Comparison of ENCODE assay signal across 8 cellular contexts in the genomic region with DNA sequence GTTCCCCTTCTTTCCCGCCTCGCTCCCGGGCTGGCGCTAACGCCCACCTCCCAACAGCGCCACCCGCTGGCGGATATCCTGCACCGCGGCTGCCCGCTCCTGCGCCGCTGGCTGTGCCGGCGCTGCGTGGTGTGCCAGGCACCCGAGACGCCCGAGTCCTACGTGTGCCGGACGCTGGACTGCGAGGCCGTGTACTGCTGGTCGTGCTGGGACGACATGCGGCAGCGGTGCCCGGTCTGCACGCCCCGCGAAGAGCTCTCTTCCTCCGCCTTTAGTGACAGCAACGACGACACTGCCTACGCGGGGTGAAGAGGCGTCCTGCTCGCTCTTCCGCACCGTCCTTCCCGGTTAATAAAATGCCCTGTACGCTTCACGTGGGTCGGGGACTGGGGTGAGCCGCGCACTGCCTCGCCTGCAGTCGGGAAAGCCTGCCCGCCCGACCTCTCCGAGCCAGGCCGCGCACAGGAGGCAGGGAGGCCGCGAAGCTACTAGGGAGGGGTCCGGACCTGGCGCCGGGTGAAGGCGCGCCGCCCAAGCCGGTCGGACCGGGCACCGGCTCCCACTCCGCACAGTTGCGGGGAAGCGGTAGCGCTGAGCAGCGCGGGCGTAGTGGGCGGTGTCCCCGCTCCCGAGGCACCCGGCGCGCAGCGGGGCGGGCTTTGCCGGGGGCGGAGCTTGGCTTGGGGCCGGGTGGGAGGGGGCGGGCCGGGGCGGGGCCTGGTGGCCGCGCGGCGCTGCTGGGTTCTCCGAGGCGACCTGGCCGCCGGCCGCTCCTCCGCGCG. TPM values are rescaled to one million over a fixed set of nuclear protein-coding genes. Genes with fewer than 3 reads are reported as not detected.
DNase-seq lines count a peak whose midpoint lies in the region; ATAC-seq, FAIRE-seq and TF ChIP-seq lines count a peak whose summit lies in the region.

Gene ADAM15, plus strand, starts transcription at position 757 of the 782 bp plus-strand sequence. CDS start 71 bp downstream, outside the sequence.

- DNase-seq in A549 (ENCODE audit: low read depth in 1 of 2, low spot score in 1 of 2) (peak; percentile 84 to 90), NCI-H510A treated with DMSO at 0.1 percent for 48 hours (lab: John Stamatoyannopoulos, UW) (peak; percentile 83), dorsolateral prefrontal cortex (peak; percentile 58 to 88 (median 70)), lower leg skin (ENCODE audit: low spot score in 2 of 2) (peak; percentile 73 to 97)
- DNase-seq in activated CD4-positive, alpha-beta T cell treated with anti-CD3 and anti-CD28 coated beads, Interleukin-2, amount 50 U/mL, for 24 hours (ENCODE audit: low read depth in 1 of 2, low spot score in 1 of 2), result peak; percentile 64 to 65
- peak; percentile 73 to 77 for DNase-seq in stimulated activated CD4-positive, alpha-beta T cell treated with anti-CD3 and anti-CD28 coated beads, Interleukin-4, amount 100 ng/mL, for 48 hours (ENCODE audit: low read depth in 2 of 2)

- ATAC-seq in A549 (peak; percentile 66 to 77), GM18517 (IDR thresholded peaks at IDR 0.05; ENCODE audit: unreplicated experiment) (peak; percentile 64), HG03135 (IDR thresholded peaks at IDR 0.05; ENCODE audit: unreplicated experiment) (peak; percentile 48)

- H3K4me3 ChIP-seq in A549 (peak within 1 kb of the TSS; percentile 94), dorsolateral prefrontal cortex (peak within 1 kb of the TSS; percentile 53 to 96 (median 81)), lower leg skin (ENCODE audit: low read depth, poor library complexity, severe bottlenecking) (peak within 1 kb of the TSS; percentile 84)

- 2% methylated on average over 11 of the region's 99 CpGs for WGBS in A549 (ENCODE audit: missing lambda C conversion rate)
- 0% methylated on average over 23 to 63 of the region's 99 CpGs for WGBS in lower leg skin, 2 donors

- TF ChIP-seq EP300 in A549 (IDR thresholded peaks at IDR 0.05), result no peak

- peak; percentile 54 to 60 for TF ChIP-seq RAD21 in A549 (conservative IDR thresholded peaks at IDR 0.05 in 1 of 2, IDR thresholded peaks at IDR 0.05 in 1 of 2)

- peak within 1 kb of the TSS; percentile 93 to 94 for H3K27ac ChIP-seq in A549
- peak within 1 kb of the TSS; percentile 51 to 98 (median 89) for H3K27ac ChIP-seq in dorsolateral prefrontal cortex

- peak within 1 kb of the TSS; percentile 97 for H3K4me2 ChIP-seq in A549

- H3K4me1 ChIP-seq in A549, result peaks cover 22% of the 10 kb centered on the region

- intact Hi-C loops in dorsolateral prefrontal cortex (cut with DNase I), result loop anchor here (2.0 to 5.0 kb wide), 4 partner anchors 33 to 88 kb away; partner anchors contain the start of genes PYGO2 (in 1 of the 2) and ZBTB7B (in 1 of the 2)
- intact Hi-C loops in lower leg skin (cut with DNase I; ENCODE audit: low total_unique reads), result loop anchor here (5.0 to 10.0 kb wide), 2 partner anchors 96 to 143 kb away; partner anchors contain the start of gene PBXIP1

- H3K9me3 ChIP-seq in A549, result no peaks in the 10 kb centered on the region

- no peak for FAIRE-seq in A549 (lab: Jason Lieb, UNC)

- peak; percentile 89 for TF ChIP-seq CTCF in A549 (IDR thresholded peaks at IDR 0.05)
- peak; percentile 54 to 94 (median 84) for TF ChIP-seq CTCF in dorsolateral prefrontal cortex (IDR thresholded peaks at IDR 0.05 in 54 of 56, conservative IDR thresholded peaks at IDR 0.05 in 2 of 56; ENCODE audit: low read depth in 1 of 56, partially characterized antibody in 56 of 56)
- TF ChIP-seq CTCF in lower leg skin (IDR thresholded peaks at IDR 0.05), result peak in 1 of 3 donors; percentile 84

- TF ChIP-seq POLR2A in A549 (IDR thresholded peaks at IDR 0.05; ENCODE audit: low read length), result peak; percentile 64
- TF ChIP-seq POLR2A in lower leg skin (IDR thresholded peaks at IDR 0.05), result no peak

- CTCF ChIA-PET in A549 (lab: Yijun Ruan, JAX), result interaction anchor here (0.7 to 27.3 kb wide), 12 partner anchors 11 to 446 kb away, joined by 3 to 350 read pairs (median 3); partner anchors contain the start of genes EFNA3, EFNA4 and KRTCAP2

- POLR2A ChIA-PET in A549 (lab: Yijun Ruan, JAX), result interaction anchor here (0.7 to 1.4 kb wide), 8 partner anchors 9 to 80 kb away, joined by 3 to 6 read pairs (median 4); partner anchors contain the start of gene SHC1

- H3K27me3 ChIP-seq in dorsolateral prefrontal cortex, result no peaks in the 10 kb centered on the region

TF ChIP-seq in A549, 52 proteins besides CTCF, POLR2A, EP300 and RAD21:
- peak; percentile 29; the same call in 1 of the 2 replicates for TF ChIP-seq BHLHE40 (IDR thresholded peaks at IDR 0.05; ENCODE audit: low read depth, low read length)
- TF ChIP-seq USF2 (IDR thresholded peaks at IDR 0.05), result peak; percentile 38
- peak; percentile 33 for TF ChIP-seq GATA3 (IDR thresholded peaks at IDR 0.05; ENCODE audit: borderline replicate concordance)
- TF ChIP-seq RNF2 (IDR thresholded peaks at IDR 0.05; ENCODE audit: borderline replicate concordance, low read depth), result peak; percentile 86; the same call in 1 of the 2 replicates
- TF ChIP-seq RARB (CRISPR knock-in tag; IDR thresholded peaks at IDR 0.05), result no peak
- TF ChIP-seq PBX3 (IDR thresholded peaks at IDR 0.05), result peak; percentile 42; the same call in 1 of the 2 replicates
- TF ChIP-seq, protein P1, sequence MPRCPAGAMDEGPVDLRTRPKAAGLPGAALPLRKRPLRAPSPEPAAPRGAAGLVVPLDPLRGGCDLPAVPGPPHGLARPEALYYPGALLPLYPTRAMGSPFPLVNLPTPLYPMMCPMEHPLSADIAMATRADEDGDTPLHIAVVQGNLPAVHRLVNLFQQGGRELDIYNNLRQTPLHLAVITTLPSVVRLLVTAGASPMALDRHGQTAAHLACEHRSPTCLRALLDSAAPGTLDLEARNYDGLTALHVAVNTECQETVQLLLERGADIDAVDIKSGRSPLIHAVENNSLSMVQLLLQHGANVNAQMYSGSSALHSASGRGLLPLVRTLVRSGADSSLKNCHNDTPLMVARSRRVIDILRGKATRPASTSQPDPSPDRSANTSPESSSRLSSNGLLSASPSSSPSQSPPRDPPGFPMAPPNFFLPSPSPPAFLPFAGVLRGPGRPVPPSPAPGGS (IDR thresholded peaks at IDR 0.05), result peak; percentile 59; the same call in 1 of the 3 replicates
- TF ChIP-seq MAFK (IDR thresholded peaks at IDR 0.05; ENCODE audit: partially characterized antibody), result no peak
- TF ChIP-seq KDM1A (IDR thresholded peaks at IDR 0.05; ENCODE audit: low read depth), result no peak
- TF ChIP-seq MAX (IDR thresholded peaks at IDR 0.05), result peak; percentile 97
- TF ChIP-seq, protein P2, sequence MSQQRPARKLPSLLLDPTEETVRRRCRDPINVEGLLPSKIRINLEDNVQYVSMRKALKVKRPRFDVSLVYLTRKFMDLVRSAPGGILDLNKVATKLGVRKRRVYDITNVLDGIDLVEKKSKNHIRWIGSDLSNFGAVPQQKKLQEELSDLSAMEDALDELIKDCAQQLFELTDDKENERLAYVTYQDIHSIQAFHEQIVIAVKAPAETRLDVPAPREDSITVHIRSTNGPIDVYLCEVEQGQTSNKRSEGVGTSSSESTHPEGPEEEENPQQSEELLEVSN (IDR thresholded peaks at IDR 0.05; ENCODE audit: borderline replicate concordance, low read depth), result peak; percentile 99
- TF ChIP-seq JUN (IDR thresholded peaks at IDR 0.05), result 0 out of 5 replicates have a peak, but pooled peaks of 1 of the 2 experiments have one; percentile 16
- no peak for TF ChIP-seq HEYL (CRISPR knock-in tag; IDR thresholded peaks at IDR 0.05)
- TF ChIP-seq ZSCAN20 (CRISPR knock-in tag; IDR thresholded peaks at IDR 0.05), result no peak
- no peak for TF ChIP-seq EHF (CRISPR knock-in tag; IDR thresholded peaks at IDR 0.05)
- TF ChIP-seq SMC3 (IDR thresholded peaks at IDR 0.05), result peak; percentile 69
- TF ChIP-seq MYC (IDR thresholded peaks at IDR 0.05; ENCODE audit: borderline replicate concordance, low read length), result 0 out of 2 replicates have a peak, but pooled peaks have one; percentile 31
- TF ChIP-seq SREBF2 (IDR thresholded peaks at IDR 0.05), result no peak

RNA-seq across cellular contexts. Expression of gene ADAM15, which starts in this region (rescaled TPM):
- polyA plus RNA-seq in A549 (2011; rRNA removed), result 25.6 and 33.6 TPM in 2 replicates
- polyA plus RNA-seq in A549 (2012; cell fraction: cytosol; rRNA removed), result 48.4 and 71.3 TPM in 2 replicates
- 165 and 205 TPM in 2 replicates for polyA plus RNA-seq in A549 (2012; cell fraction: nucleus; rRNA removed)
- 33.0 to 35.2 TPM (median 34.2 TPM) in 3 replicates for polyA plus RNA-seq in A549 (2017; fragmentation: RNase III; extraction: RNeasy Plus Mini Kit Qiagen cat#74134 plus additional on column Dnase treatment)
- polyA minus RNA-seq in A549 (2011; rRNA and poly(A)+ RNA removed), result 66.5 and 71.0 TPM in 2 replicates
- total RNA-seq in dorsolateral prefrontal cortex, result 100 to 1,000 TPM in 2 of 120 experiments, 10 to 100 TPM in 118; 32.1 to 108 (median 62.7) TPM
- 100 to 1,000 TPM; 232 to 289 (median 279) TPM for total RNA-seq in lower leg skin

Comparison
In these comparisons a context has a peak if more than half of its experiments do, and no peak if none do; other contexts are left out.
1. Peak in every context shown above with its lines: DNase-seq, ATAC-seq, H3K4me3 ChIP-seq and H3K27ac ChIP-seq.